ENCODE assay signal across 8 cellular contexts in genomic region chr22:49838771-49839717, GRCh38. TPM values are rescaled to one million over a fixed set of nuclear protein-coding genes. Genes with fewer than 3 reads are reported as not detected.
DNase-seq lines count a peak whose midpoint lies in the region; ATAC-seq and TF ChIP-seq lines count a peak whose summit lies in the region.

No MANE protein-coding gene starts in this region.

- 78 to 81% methylated on average over 13 to 29 of the region's 29 CpGs for WGBS in endodermal cell (ENCODE audit: insufficient coverage in 1 of 2, insufficient read length in 1 of 2), 2 experiments

- H3K9ac ChIP-seq in endodermal cell (ENCODE audit: extremely low read depth, low read length, poor library complexity, severe bottlenecking), result no peak overlapping the region

- no peak for ATAC-seq in HG03159 (IDR thresholded peaks at IDR 0.05; ENCODE audit: unreplicated experiment)
- ATAC-seq in HG02642 (IDR thresholded peaks at IDR 0.05; ENCODE audit: poor library complexity, unreplicated experiment), result no peak

- H3K27ac ChIP-seq in endodermal cell (ENCODE audit: low read depth, low read length), result no peak overlapping the region

- H3K4me1 ChIP-seq in endodermal cell (ENCODE audit: control insufficient read depth, insufficient read depth, low read length), result no peaks in the 10 kb centered on the region

- peak; percentile 88 for DNase-seq in activated CD4-positive, alpha-beta T cell treated with anti-CD3 and anti-CD28 coated beads for 48 hours
- peak; percentile 75 for DNase-seq in endodermal cell
- peak; percentile 68 to 79 (median 78) for DNase-seq in stimulated activated CD4-positive, alpha-beta T cell treated with anti-CD3 and anti-CD28 coated beads, TNF-alpha, amount 100 ng/mL, for 48 hours (ENCODE audit: low read depth in 3 of 3)
- DNase-seq in NCI-H2081 (lab: John Stamatoyannopoulos, UW), result no peak
- DNase-seq in mesothelial cell of epicardium (ENCODE audit: low spot score in 2 of 2, unreplicated experiment in 2 of 2), result no peak

- H3K4me3 Mint-ChIP-seq in endodermal cell, result peak overlapping the region; percentile 20
- no peak overlapping the region for H3K4me3 Mint-ChIP-seq in mesothelial cell of epicardium

- H3K4me3 ChIP-seq in endodermal cell (ENCODE audit: low read length), result no peak overlapping the region

- H3K36me3 Mint-ChIP-seq in endodermal cell (ENCODE audit: low read depth) (no peaks in the 10 kb centered on the region), mesothelial cell of epicardium (no peaks in the 10 kb centered on the region)

- no peaks in the 10 kb centered on the region for H3K9me3 ChIP-seq in endodermal cell (ENCODE audit: control insufficient read depth, low read length)

- peaks cover 2% of the 10 kb centered on the region for H3K4me1 Mint-ChIP-seq in endodermal cell
- no peaks in the 10 kb centered on the region for H3K4me1 Mint-ChIP-seq in mesothelial cell of epicardium

- H3K27me3 Mint-ChIP-seq in endodermal cell (ENCODE audit: insufficient read depth) (peaks cover 19% of the 10 kb centered on the region), mesothelial cell of epicardium (ENCODE audit: low read depth) (peaks cover 39% of the 10 kb centered on the region)

- H3K27ac Mint-ChIP-seq in endodermal cell (no peak overlapping the region), mesothelial cell of epicardium (no peak overlapping the region)

- TF ChIP-seq CTCF in endodermal cell (conservative IDR thresholded peaks at IDR 0.05), result no peak
- TF ChIP-seq CTCF in mesothelial cell of epicardium (IDR thresholded peaks at IDR 0.05; ENCODE audit: unreplicated experiment), result no peak

- H3K9me3 Mint-ChIP-seq in endodermal cell (no peaks in the 10 kb centered on the region), mesothelial cell of epicardium (no peaks in the 10 kb centered on the region)

- H3K36me3 ChIP-seq in endodermal cell (ENCODE audit: control insufficient read depth, insufficient read depth, low read length), result no peaks in the 10 kb centered on the region

- TF ChIP-seq POLR2A in GM19099 (IDR thresholded peaks at IDR 0.05; ENCODE audit: extremely low read depth, insufficient read length, low read depth), result peak; percentile 43

- peaks cover 4% of the 10 kb centered on the region for H3K27me3 ChIP-seq in endodermal cell (ENCODE audit: control insufficient read depth, insufficient read depth, low read length, poor library complexity, severe bottlenecking)

RNA-seq across cellular contexts. Expression of gene BRD1, which starts 11.4 kb away (rescaled TPM):
- 10 to 100 TPM; 49.5 to 54.9 TPM for total RNA-seq in endodermal cell
- 39.8 TPM for polyA plus RNA-seq in endodermal cell (2013, experiment 1 of 2)
- 36.7 TPM for polyA plus RNA-seq in endodermal cell (2013, experiment 2 of 2)
- total RNA-seq in mesothelial cell of epicardium, result 60.3 to 65.0 TPM (median 64.1 TPM) in 3 replicates

RNA-seq across cellular contexts. Expression of gene ZBED4, which starts 14.6 kb away (rescaled TPM):
- 10 to 100 TPM; 22.0 to 26.6 TPM for total RNA-seq in endodermal cell
- 31.2 TPM for polyA plus RNA-seq in endodermal cell (2013, experiment 1 of 2)
- 29.0 TPM for polyA plus RNA-seq in endodermal cell (2013, experiment 2 of 2)
- total RNA-seq in mesothelial cell of epicardium, result 32.3 to 33.3 TPM (median 32.6 TPM) in 3 replicates

Comparison
In these comparisons a context has a peak if more than half of its experiments do, and no peak if none do; other contexts are left out.
1. DNase-seq: peak in activated CD4-positive, alpha-beta T cell treated with anti-CD3 and anti-CD28 coated beads for 48 hours (single experiment), endodermal cell (single experiment) and stimulated activated CD4-positive, alpha-beta T cell treated with anti-CD3 and anti-CD28 coated beads, TNF-alpha, amount 100 ng/mL, for 48 hours (3 of 3); none in NCI-H2081 (0 of 2) and mesothelial cell of epicardium (0 of 2).